7 cellular contexts compared by ENCODE assay signal in genomic region chr12:49264466-49264872, GRCh38. TPM values are rescaled to one million over a fixed set of nuclear protein-coding genes. Genes with fewer than 3 reads are reported as not detected.
DNase-seq lines count a peak whose midpoint lies in the region; ATAC-seq and TF ChIP-seq lines count a peak whose summit lies in the region.

No MANE protein-coding gene starts in this region.

- no peaks in the 10 kb centered on the region for H3K9me3 Mint-ChIP-seq in H9
- H3K9me3 Mint-ChIP-seq in activated naive CD8-positive, alpha-beta T cell treated with anti-CD3 and anti-CD28 coated beads, Interleukin-2, amount 10 ng/mL, durations not matched to agents 7 days and 5 days, result no peaks in the 10 kb centered on the region

- no peak for TF ChIP-seq POLR2A in GM18505 (IDR thresholded peaks at IDR 0.05; ENCODE audit: borderline replicate concordance, extremely low read depth, insufficient read depth, insufficient read length)

- H3K56ac ChIP-seq in H9 (ENCODE audit: insufficient read length, low read depth, low read length), result no peak overlapping the region

- no peak overlapping the region for H3T11ph ChIP-seq in H9 (ENCODE audit: low read length)

- H2BK15ac ChIP-seq in H9 (ENCODE audit: low read depth, low read length), result no peak overlapping the region

- H3K4me3 Mint-ChIP-seq in H9, result peak overlapping the region; percentile 95
- H3K4me3 Mint-ChIP-seq in activated naive CD8-positive, alpha-beta T cell treated with anti-CD3 and anti-CD28 coated beads, Interleukin-2, amount 10 ng/mL, durations not matched to agents 7 days and 5 days, result peak overlapping the region; percentile 99

- H3K9me3 ChIP-seq in H9 (ENCODE audit: control insufficient read depth, low read depth, low read length) (no peaks in the 10 kb centered on the region), iPS-20b (ENCODE audit: insufficient read depth, low read depth, low read length) (no peaks in the 10 kb centered on the region)

- no peaks in the 10 kb centered on the region for H4K20me1 ChIP-seq in H9 (ENCODE audit: control insufficient read depth, insufficient read depth, insufficient read length)

- POLR2A ChIA-PET in activated naive CD8-positive, alpha-beta T cell treated with anti-CD3 and anti-CD28 coated beads, Interleukin-2, amount 10 ng/mL, durations not matched to agents 7 days and 5 days (lab: Charles Lee), result interaction anchor here (0.9 to 4.7 kb wide), 11 partner anchors 9 to 477 kb away, joined by 3 to 91 read pairs (median 9); partner anchors contain the start of genes SPATS2, TMBIM6, TROAP and TUBA1A

- no peak overlapping the region for H3K23ac ChIP-seq in H9 (ENCODE audit: insufficient read length, low read depth, low read length)

- H3K79me1 ChIP-seq in H9 (ENCODE audit: insufficient read depth, low read depth, low read length, poor library complexity, severe bottlenecking), result peaks cover 7% of the 10 kb centered on the region

- TF ChIP-seq CTCF in H9 (conservative IDR thresholded peaks at IDR 0.05), result no peak

- no peak overlapping the region for H3K18ac ChIP-seq in H9 (ENCODE audit: insufficient read length, low read depth, low read length)

- H4K91ac ChIP-seq in H9 (ENCODE audit: insufficient read length, low read depth, low read length), result no peak overlapping the region

- no peak overlapping the region for H4K5ac ChIP-seq in H9 (ENCODE audit: insufficient read length, low read depth, low read length)

- no peak overlapping the region for H2BK120ac ChIP-seq in H9 (ENCODE audit: low read depth, low read length, poor library complexity, severe bottlenecking)

- H3K27ac Mint-ChIP-seq in H9, result no peak overlapping the region
- H3K27ac Mint-ChIP-seq in activated naive CD8-positive, alpha-beta T cell treated with anti-CD3 and anti-CD28 coated beads, Interleukin-2, amount 10 ng/mL, durations not matched to agents 7 days and 5 days, result peak overlapping the region; percentile 98

- no peak overlapping the region for H4K8ac ChIP-seq in H9 (replicated peaks; ENCODE audit: insufficient read length, low read depth, low read length)

- H3K4ac ChIP-seq in H9 (ENCODE audit: low read depth, low read length), result no peak overlapping the region

- DNase-seq in H9 (no peak), NCI-H2171 (lab: John Stamatoyannopoulos, UW) (peak; percentile 44), ecto neural progenitor cell (ENCODE audit: low spot score) (no peak)
- peak; percentile 78 for DNase-seq in activated naive CD8-positive, alpha-beta T cell treated with anti-CD3 and anti-CD28 coated beads, Interleukin-2, amount 10 ng/mL, durations not matched to agents 7 days and 5 days
- peak; percentile 23 for DNase-seq in stimulated activated CD4-positive, alpha-beta T cell treated with anti-CD3 and anti-CD28 coated beads, Interleukin-2, amount 100 ng/mL, for 4 hours (ENCODE audit: low read depth)

- WGBS in H9 (ENCODE audit: extremely low coverage, insufficient read length, low lambda C conversion rate), result no CpG with 5 or more reads among the region's 35 CpGs

- H3K4me3 ChIP-seq in iPS-20b (ENCODE audit: low read length), result peak overlapping the region; percentile 95

- H3K4me1 ChIP-seq in H9 (ENCODE audit: insufficient read depth, low read length) (peaks cover 3% of the 10 kb centered on the region; the same call in 1 of the 2 replicates), iPS-20b (ENCODE audit: insufficient read depth, low read length) (no peaks in the 10 kb centered on the region; the same call in 1 of the 2 replicates)

- peaks cover 26% of the 10 kb centered on the region for H3K36me3 ChIP-seq in iPS-20b (ENCODE audit: insufficient read depth, low read depth, low read length)

- H3K27ac ChIP-seq in H9 (ENCODE audit: insufficient read length, low read depth, low read length) (no peak overlapping the region), iPS-20b (ENCODE audit: low read length) (peak overlapping the region; percentile 58)

- peaks cover 8% of the 10 kb centered on the region for H3K23me2 ChIP-seq in H9 (ENCODE audit: insufficient read length, low read depth, low read length, poor library complexity, severe bottlenecking)

- H3K9ac ChIP-seq in H9 (ENCODE audit: extremely low read depth, insufficient read length, low read length), result peak overlapping the region; percentile 65
- peak overlapping the region; percentile 76; the same call in 1 of the 2 replicates for H3K9ac ChIP-seq in iPS-20b (ENCODE audit: low read depth, low read length)

- peaks cover 30 to 46% of the 10 kb centered on the region in 2 experiments for H3K4me1 Mint-ChIP-seq in H9
- H3K4me1 Mint-ChIP-seq in activated naive CD8-positive, alpha-beta T cell treated with anti-CD3 and anti-CD28 coated beads, Interleukin-2, amount 10 ng/mL, durations not matched to agents 7 days and 5 days, result peaks cover 27% of the 10 kb centered on the region

- H3K14ac ChIP-seq in H9 (ENCODE audit: insufficient read depth, low read length), result peak overlapping the region; percentile 72; the same call in 1 of the 2 replicates

- no peaks in the 10 kb centered on the region; the same call in 1 of the 2 replicates for H3K27me3 Mint-ChIP-seq in H9 (ENCODE audit: low read depth)
- no peaks in the 10 kb centered on the region for H3K27me3 Mint-ChIP-seq in activated naive CD8-positive, alpha-beta T cell treated with anti-CD3 and anti-CD28 coated beads, Interleukin-2, amount 10 ng/mL, durations not matched to agents 7 days and 5 days

- H2AFZ ChIP-seq in H9 (ENCODE audit: low read length), result no peak overlapping the region

- H2BK5ac ChIP-seq in H9 (ENCODE audit: insufficient read length, low read length), result no peak overlapping the region

- peaks cover 24 to 41% (median 34%) of the 10 kb centered on the region in 3 experiments; a peak in 6 of 7 replicates for H3K36me3 Mint-ChIP-seq in H9 (ENCODE audit: insufficient read depth in 1 of 3, low read depth in 3 of 3)
- peaks cover 16% of the 10 kb centered on the region for H3K36me3 Mint-ChIP-seq in activated naive CD8-positive, alpha-beta T cell treated with anti-CD3 and anti-CD28 coated beads, Interleukin-2, amount 10 ng/mL, durations not matched to agents 7 days and 5 days

- peak; percentile 40 for ATAC-seq in GM18505 (IDR thresholded peaks at IDR 0.05; ENCODE audit: unreplicated experiment)
- ATAC-seq in activated naive CD8-positive, alpha-beta T cell treated with anti-CD3 and anti-CD28 coated beads, Interleukin-2, amount 10 ng/mL, durations not matched to agents 7 days and 5 days (ENCODE audit: low read depth), result peak; percentile 51

- no peak overlapping the region for H2BK12ac ChIP-seq in H9 (ENCODE audit: insufficient read length, low read depth, low read length)

- H3K4me2 ChIP-seq in H9 (ENCODE audit: insufficient read depth, insufficient read length, low read length), result peak overlapping the region; percentile 72

- peaks cover 26% of the 10 kb centered on the region; the same call in 1 of the 2 replicates for H3K79me2 ChIP-seq in H9 (ENCODE audit: insufficient read depth, low read length)

- no peak overlapping the region for H2AK5ac ChIP-seq in H9 (ENCODE audit: insufficient read length, low read length)

- H2BK20ac ChIP-seq in H9 (ENCODE audit: low read depth, low read length, poor library complexity, severe bottlenecking), result no peak overlapping the region

- no peaks in the 10 kb centered on the region for H3K27me3 ChIP-seq in H9 (ENCODE audit: insufficient read depth, low read length)
- no peaks in the 10 kb centered on the region; the same call in 1 of the 2 replicates for H3K27me3 ChIP-seq in iPS-20b (ENCODE audit: insufficient read depth, low read length)

RNA-seq across cellular contexts. Expression of gene TUBA1C, which starts 0.4 kb away (rescaled TPM):
- 660 and 684 TPM in 2 replicates for total RNA-seq in H9 (2021)
- 100 to 1,000 TPM; 162 to 168 TPM for total RNA-seq in activated naive CD8-positive, alpha-beta T cell treated with anti-CD3 and anti-CD28 coated beads, Interleukin-2, amount 10 ng/mL, durations not matched to agents 7 days and 5 days

RNA-seq across cellular contexts. Expression of gene PRPH, which starts 30.5 kb away (rescaled TPM):
- 1.1 and 2.2 TPM in 2 replicates for total RNA-seq in H9 (2021)
- total RNA-seq in activated naive CD8-positive, alpha-beta T cell treated with anti-CD3 and anti-CD28 coated beads, Interleukin-2, amount 10 ng/mL, durations not matched to agents 7 days and 5 days, result under 1 TPM in 1 of 2 experiments, not detected in 1; 0.67 TPM

RNA-seq across cellular contexts. Expression of gene TROAP, which starts 58.6 kb away (rescaled TPM):
- total RNA-seq in H9 (2021), result 70.5 and 75.3 TPM in 2 replicates
- 10 to 100 TPM; 73.8 to 80.4 TPM for total RNA-seq in activated naive CD8-positive, alpha-beta T cell treated with anti-CD3 and anti-CD28 coated beads, Interleukin-2, amount 10 ng/mL, durations not matched to agents 7 days and 5 days

Comparison
In these comparisons a context has a peak if more than half of its experiments do, and no peak if none do; other contexts are left out.
1. DNase-seq: peak in NCI-H2171 (single experiment), activated naive CD8-positive, alpha-beta T cell treated with anti-CD3 and anti-CD28 coated beads, Interleukin-2, amount 10 ng/mL, durations not matched to agents 7 days and 5 days (single experiment) and stimulated activated CD4-positive, alpha-beta T cell treated with anti-CD3 and anti-CD28 coated beads, Interleukin-2, amount 100 ng/mL, for 4 hours (single experiment); none in H9 (single experiment) and ecto neural progenitor cell (single experiment).